In the genomic region with DNA sequence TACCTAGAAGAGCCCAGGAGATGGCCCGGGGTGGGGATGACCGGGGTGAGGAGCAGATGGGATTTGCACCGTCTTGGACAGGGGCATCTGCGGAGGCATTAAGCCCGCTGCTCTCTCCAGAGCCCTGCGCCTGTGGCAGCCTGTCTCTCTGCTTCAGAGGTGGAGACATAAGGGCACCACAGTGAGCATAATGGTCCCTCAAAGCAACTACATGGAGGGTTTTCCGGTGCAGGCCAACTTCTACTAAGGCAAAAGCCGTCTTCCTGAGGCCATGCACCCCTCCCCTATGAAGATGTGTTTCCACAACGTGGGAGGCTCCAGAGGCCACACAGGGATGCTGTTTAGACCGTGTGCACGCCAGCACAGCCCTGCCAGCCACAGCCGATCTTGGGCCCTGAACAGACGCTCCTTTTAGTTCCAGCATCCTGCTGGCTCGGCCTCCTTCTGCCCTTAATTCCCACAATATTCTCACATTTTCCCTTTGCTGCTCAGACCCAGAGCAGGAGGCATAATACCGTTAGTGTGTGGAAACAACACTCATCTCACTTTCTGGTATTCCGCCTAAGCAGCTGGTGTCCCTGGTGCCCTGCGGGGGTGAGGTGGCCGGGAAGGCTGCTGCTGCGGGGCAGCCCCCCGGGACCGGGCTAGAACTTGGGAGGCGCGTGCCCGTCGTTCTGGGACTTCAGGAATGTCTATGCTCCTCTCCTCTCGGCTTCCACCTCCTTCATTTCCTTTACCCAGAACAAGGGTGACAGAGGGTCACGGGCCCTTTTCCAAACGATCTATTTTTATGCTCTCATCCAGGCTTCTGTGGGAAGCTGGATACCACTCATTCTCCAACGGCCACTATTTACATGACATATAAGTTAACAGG, we compare ENCODE assay signal across 10 cellular contexts.
DNase-seq lines count a peak whose midpoint lies in the region; ATAC-seq and TF ChIP-seq lines count a peak whose summit lies in the region.
"Had no signal": no experiment of that assay in that cellular context is flagged by ENCODE, and none has a peak within 500 bp of the region (broad histone marks: within the 10 kb centered on the region; RNA-seq: fewer than 3 reads in every experiment).

No MANE protein-coding gene starts in this region.

- H3K79me1 ChIP-seq in H9 (ENCODE audit: insufficient read depth, low read depth, low read length, poor library complexity, severe bottlenecking), result no peaks in the 10 kb centered on the region

- peaks cover 3% of the 10 kb centered on the region for H4K20me1 ChIP-seq in H9 (ENCODE audit: control insufficient read depth, insufficient read depth, insufficient read length)

- H3K4me2 ChIP-seq in H9 (ENCODE audit: insufficient read depth, insufficient read length, low read length), result no peak overlapping the region

- no peak overlapping the region for H2AK5ac ChIP-seq in H9 (ENCODE audit: insufficient read length, low read length)

- H3K4me1 Mint-ChIP-seq in H9, result peaks cover 23 to 25% of the 10 kb centered on the region in 2 experiments

- no peak overlapping the region for H2BK12ac ChIP-seq in H9 (ENCODE audit: insufficient read length, low read depth, low read length)

- H3K9me3 Mint-ChIP-seq in H9, result peaks cover 0 to 2% of the 10 kb centered on the region in 2 experiments; a peak in 3 of 5 replicates

- no peak overlapping the region for H4K8ac ChIP-seq in H9 (replicated peaks; ENCODE audit: insufficient read length, low read depth, low read length)

- no peak overlapping the region for H3K27ac ChIP-seq in H9 (ENCODE audit: insufficient read length, low read depth, low read length)

- H3T11ph ChIP-seq in H9 (ENCODE audit: low read length), result no peak overlapping the region

- peaks cover 0 to 2% (median 0%) of the 10 kb centered on the region in 3 experiments; a peak in 4 of 7 replicates for H3K36me3 Mint-ChIP-seq in H9 (ENCODE audit: insufficient read depth in 1 of 3, low read depth in 3 of 3)

- H3K9ac ChIP-seq in H9 (ENCODE audit: extremely low read depth, insufficient read length, low read length), result no peak overlapping the region

- no peaks in the 10 kb centered on the region for H3K9me3 ChIP-seq in H9 (ENCODE audit: control insufficient read depth, low read depth, low read length)

- H2BK15ac ChIP-seq in H9 (ENCODE audit: low read depth, low read length), result no peak overlapping the region

- H3K56ac ChIP-seq in H9 (ENCODE audit: insufficient read length, low read depth, low read length), result no peak overlapping the region

- no peak overlapping the region for H3K4ac ChIP-seq in H9 (ENCODE audit: low read depth, low read length)

- H3K23me2 ChIP-seq in H9 (ENCODE audit: insufficient read length, low read depth, low read length, poor library complexity, severe bottlenecking), result no peaks in the 10 kb centered on the region

- WGBS in H9 (ENCODE audit: extremely low coverage, insufficient read length, low lambda C conversion rate), result no CpG with 5 or more reads among the region's 29 CpGs

- peak overlapping the region in 1 of 2 experiments; percentile 6; a peak in 1 of 5 replicates for H3K4me3 Mint-ChIP-seq in H9
- H3K4me3 Mint-ChIP-seq: activated naive CD8-positive, alpha-beta T cell treated with anti-CD3 and anti-CD28 coated beads, Interleukin-2, amount 50 U/mL, for 24 hours had no signal

- no peak overlapping the region for H2BK20ac ChIP-seq in H9 (ENCODE audit: low read depth, low read length, poor library complexity, severe bottlenecking)

- H3K27ac Mint-ChIP-seq in H9, result peak overlapping the region; percentile 44 to 90 (median 49); a peak in 6 of 7 replicates
- H3K27ac Mint-ChIP-seq: activated naive CD8-positive, alpha-beta T cell treated with anti-CD3 and anti-CD28 coated beads, Interleukin-2, amount 50 U/mL, for 24 hours had no signal

- peaks cover 10% of the 10 kb centered on the region; the same call in 1 of the 2 replicates for H3K4me1 ChIP-seq in H9 (ENCODE audit: insufficient read depth, low read length)

- peak; percentile 51 for ATAC-seq in left lobe of liver
- peak; percentile 32 for ATAC-seq in stimulated activated naive CD8-positive, alpha-beta T cell treated with anti-CD3 and anti-CD28 coated beads, Interleukin-15, Interleukin-2, amounts not matched to agents 100 U/mL and 50 U/mL, for 24 hours

- no peak overlapping the region for H3K18ac ChIP-seq in H9 (ENCODE audit: insufficient read length, low read depth, low read length)

- no peaks in the 10 kb centered on the region for H3K27me3 ChIP-seq in H9 (ENCODE audit: insufficient read depth, low read length)

- H4K91ac ChIP-seq in H9 (ENCODE audit: insufficient read length, low read depth, low read length), result no peak overlapping the region

- H4K5ac ChIP-seq in H9 (ENCODE audit: insufficient read length, low read depth, low read length), result no peak overlapping the region

- H2BK120ac ChIP-seq in H9 (ENCODE audit: low read depth, low read length, poor library complexity, severe bottlenecking), result no peak overlapping the region

- H2AFZ ChIP-seq in H9 (ENCODE audit: low read length), result no peak overlapping the region

- H3K79me2 ChIP-seq in H9 (ENCODE audit: insufficient read depth, low read length), result no peaks in the 10 kb centered on the region

- no peak overlapping the region for H3K14ac ChIP-seq in H9 (ENCODE audit: insufficient read depth, low read length)

- peaks cover 3% of the 10 kb centered on the region for H3K27me3 Mint-ChIP-seq in H9 (ENCODE audit: low read depth)

- DNase-seq in H9 (no peak), cerebellar nuclear complex (lab: John Stamatoyannopoulos, UW) (peak; percentile 41 to 51), left lobe of liver (ENCODE audit: low spot score) (no peak), NCI-H2227 (lab: John Stamatoyannopoulos, UW; ENCODE audit: unreplicated experiment) (no peak), CD1c-positive myeloid dendritic cell (ENCODE audit: extremely low spot score) (no peak), NCI-H187 (lab: John Stamatoyannopoulos, UW) (no peak), HUDEP-2 (lab: John Stamatoyannopoulos, UW; ENCODE audit: unreplicated experiment in 76 of 76) (no peak)
- DNase-seq in stimulated activated naive CD8-positive, alpha-beta T cell treated with anti-CD3 and anti-CD28 coated beads, Interleukin-15, Interleukin-2, amounts not matched to agents 100 U/mL and 50 U/mL, for 24 hours, result no peak
- DNase-seq: activated naive CD8-positive, alpha-beta T cell treated with anti-CD3 and anti-CD28 coated beads, Interleukin-2, amount 50 U/mL, for 24 hours; NCI-H2107 had no signal

- no peak overlapping the region for H2BK5ac ChIP-seq in H9 (ENCODE audit: insufficient read length, low read length)

- no peak for TF ChIP-seq CTCF in H9 (conservative IDR thresholded peaks at IDR 0.05)

- no peak overlapping the region for H3K23ac ChIP-seq in H9 (ENCODE audit: insufficient read length, low read depth, low read length)

Comparison
In these comparisons a context has a peak if more than half of its experiments do, and no peak if none do; other contexts are left out.
1. DNase-seq: peak in cerebellar nuclear complex (2 of 2); none in H9 (single experiment), left lobe of liver (single experiment), stimulated activated naive CD8-positive, alpha-beta T cell treated with anti-CD3 and anti-CD28 coated beads, Interleukin-15, Interleukin-2, amounts not matched to agents 100 U/mL and 50 U/mL, for 24 hours (single experiment), NCI-H2227 (single experiment), CD1c-positive myeloid dendritic cell (single experiment), NCI-H187 (0 of 2) and HUDEP-2 (0 of 76).